Comparison of ENCODE assay signal across 7 cellular contexts in the genomic region with DNA sequence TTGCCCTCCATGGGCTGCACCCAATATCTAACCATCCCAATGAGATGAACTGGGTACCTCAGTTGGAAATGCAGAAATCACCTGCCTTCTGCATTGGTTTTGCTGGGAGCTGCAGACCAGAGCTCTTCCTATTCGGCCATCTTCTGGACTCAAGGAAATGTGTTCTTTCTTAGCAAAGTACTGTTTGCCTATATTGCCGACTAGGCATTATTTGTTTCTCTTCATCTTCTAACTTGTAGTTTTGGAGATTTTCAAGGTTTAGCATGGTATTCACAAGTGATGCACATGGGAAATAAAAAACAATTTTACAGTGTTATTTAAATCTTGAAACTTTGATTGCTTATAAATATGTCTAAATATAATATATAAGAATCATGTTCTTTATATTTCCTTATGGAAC.
"Had no signal": no experiment of that assay in that cellular context is flagged by ENCODE, and none has a peak within 500 bp of the region (broad histone marks: within the 10 kb centered on the region; RNA-seq: fewer than 3 reads in every experiment).

No MANE protein-coding gene starts in this region.

- FAIRE-seq: H54 had no signal

- H2AFZ ChIP-seq: GM23248 had no signal

- H3K27ac ChIP-seq: GM23248, HL-60 had no signal

- H3K9ac ChIP-seq: GM23248 had no signal

- H3K4me3 ChIP-seq: GM23248 had no signal

- DNase-seq: GM23248, GOT3, H9, HCEC 1CT, KG1 had no signal
